Comparison of ENCODE assay signal across 11 cellular contexts in genomic region chr14:49997991-49998390, GRCh38.
DNase-seq lines count a peak whose midpoint lies in the region; ATAC-seq, FAIRE-seq and TF ChIP-seq lines count a peak whose summit lies in the region.
"Had no signal": no experiment of that assay in that cellular context is flagged by ENCODE, and none has a peak within 500 bp of the region (broad histone marks: within the 10 kb centered on the region; RNA-seq: fewer than 3 reads in every experiment).

No MANE protein-coding gene starts in this region.

- H3K4me1 ChIP-seq in neuronal stem cell (ENCODE audit: control insufficient read depth in 2 of 2, insufficient read depth in 1 of 2, low read depth in 1 of 2, low read length in 2 of 2) (peaks cover 6 to 10% of the 10 kb centered on the region in 2 donors), pancreas (peaks cover 7 to 40% (median 15%) of the 10 kb centered on the region in 3 donors)

- H3K9me3 ChIP-seq in neuronal stem cell (replicated peaks in 1 of 2; ENCODE audit: control insufficient read depth in 2 of 2, insufficient read depth in 1 of 2, low read depth in 1 of 2, low read length in 2 of 2) (no peaks in the 10 kb centered on the region), pancreas (no peaks in the 10 kb centered on the region)

- H3K14ac ChIP-seq in neuronal stem cell (ENCODE audit: low read length), result peak overlapping the region; percentile 76

- H3K27ac Mint-ChIP-seq in CD14-positive monocyte (peak overlapping the region in 6 of 7 donors; percentile 32 to 99 (median 64)), HFFc6 (peak overlapping the region; percentile 93)
- peak overlapping the region; percentile 39 for H3K27ac Mint-ChIP-seq in activated T-helper 2 cell treated with anti-CD3 and anti-CD28 coated beads, Interferon-gamma antibody, Interleukin-2, Interleukin-4, amounts not matched to agents 10 μg/mL and 5 μg/mL and 100 μg/mL, durations not matched to agents 14 hours and 24 hours and 36 hours

- H3K27me3 Mint-ChIP-seq in CD14-positive monocyte (ENCODE audit: low read depth in 3 of 3), result peaks cover 1 to 6% (median 1%) of the 10 kb centered on the region in 3 donors
- H3K27me3 Mint-ChIP-seq in HFFc6 (ENCODE audit: insufficient read depth), result no peaks in the 10 kb centered on the region; the same call in none of the 2 replicates
- no peaks in the 10 kb centered on the region for H3K27me3 Mint-ChIP-seq in activated T-helper 2 cell treated with anti-CD3 and anti-CD28 coated beads, Interferon-gamma antibody, Interleukin-2, Interleukin-4, amounts not matched to agents 10 μg/mL and 5 μg/mL and 100 μg/mL, durations not matched to agents 14 hours and 24 hours and 36 hours (ENCODE audit: low read depth)

- H3K9me3 Mint-ChIP-seq in CD14-positive monocyte (no peaks in the 10 kb centered on the region), HFFc6 (no peaks in the 10 kb centered on the region)
- no peaks in the 10 kb centered on the region for H3K9me3 Mint-ChIP-seq in activated T-helper 2 cell treated with anti-CD3 and anti-CD28 coated beads, Interferon-gamma antibody, Interleukin-2, Interleukin-4, amounts not matched to agents 10 μg/mL and 5 μg/mL and 100 μg/mL, durations not matched to agents 14 hours and 24 hours and 36 hours
- H3K9me3 Mint-ChIP-seq: mesothelial cell of epicardium had no signal

- no peak overlapping the region for H2BK15ac ChIP-seq in neuronal stem cell (ENCODE audit: low read length)

- H2BK12ac ChIP-seq in neuronal stem cell (ENCODE audit: low read length), result no peak overlapping the region

- no peak overlapping the region for H2BK120ac ChIP-seq in neuronal stem cell (ENCODE audit: low read depth, low read length)

- H2BK5ac ChIP-seq in neuronal stem cell (ENCODE audit: low read length), result no peak overlapping the region

- no peak for TF ChIP-seq CTCF in CD14-positive monocyte (IDR thresholded peaks at IDR 0.05)
- TF ChIP-seq CTCF in HFFc6 (IDR thresholded peaks at IDR 0.05), result no peak
- TF ChIP-seq CTCF in pancreas (IDR thresholded peaks at IDR 0.05), result no peak

- H3K4me1 Mint-ChIP-seq in CD14-positive monocyte (peaks cover 46% of the 10 kb centered on the region), HFFc6 (ENCODE audit: low read depth) (peaks cover 77% of the 10 kb centered on the region)
- peaks cover 57% of the 10 kb centered on the region for H3K4me1 Mint-ChIP-seq in activated T-helper 2 cell treated with anti-CD3 and anti-CD28 coated beads, Interferon-gamma antibody, Interleukin-2, Interleukin-4, amounts not matched to agents 10 μg/mL and 5 μg/mL and 100 μg/mL, durations not matched to agents 14 hours and 24 hours and 36 hours (ENCODE audit: low read depth)

- peak overlapping the region; percentile 69 for H3K18ac ChIP-seq in neuronal stem cell (ENCODE audit: low read length)

- H3K36me3 Mint-ChIP-seq in CD14-positive monocyte (peaks cover 3 to 4% of the 10 kb centered on the region in 2 donors), HFFc6 (ENCODE audit: low read depth) (no peaks in the 10 kb centered on the region)
- H3K36me3 Mint-ChIP-seq in activated T-helper 2 cell treated with anti-CD3 and anti-CD28 coated beads, Interferon-gamma antibody, Interleukin-2, Interleukin-4, amounts not matched to agents 10 μg/mL and 5 μg/mL and 100 μg/mL, durations not matched to agents 14 hours and 24 hours and 36 hours (ENCODE audit: low read depth), result peaks cover 4% of the 10 kb centered on the region
- H3K36me3 Mint-ChIP-seq: mesothelial cell of epicardium had no signal

- ATAC-seq in pancreas (no peak), HG03571 (IDR thresholded peaks at IDR 0.05; ENCODE audit: unreplicated experiment) (no peak)
- ATAC-seq: SK-N-SH treated with all-trans-retinoic acid at 6 μM for 48 hours had no signal

- H3K79me1 ChIP-seq in neuronal stem cell (ENCODE audit: low read depth, low read length), result no peaks in the 10 kb centered on the region

- no peak for DNase-seq in CD14-positive monocyte (ENCODE audit: low spot score)
- DNase-seq in HFFc6, result no peak
- DNase-seq in activated T-helper 2 cell treated with anti-CD3 and anti-CD28 coated beads, Interferon-gamma antibody, Interleukin-2, Interleukin-4, amounts not matched to agents 10 μg/mL and 5 μg/mL and 100 μg/mL, durations not matched to agents 14 hours and 24 hours and 36 hours (ENCODE audit: low spot score), result no peak
- no peak for DNase-seq in neuronal stem cell (ENCODE audit: low spot score)
- DNase-seq in pancreas, result no peak
- DNase-seq in NCI-H774 (lab: John Stamatoyannopoulos, UW), result no peak
- DNase-seq in NCI-H2196 (lab: John Stamatoyannopoulos, UW; ENCODE audit: unreplicated experiment), result no peak
- DNase-seq: NCI-H146 had no signal

- H3K4me2 ChIP-seq in neuronal stem cell (ENCODE audit: insufficient read depth, low read length, poor library complexity, severe bottlenecking), result no peak overlapping the region

- whole genome bisulfite sequencing in neuronal stem cell (ENCODE audit: extremely low coverage in 2 of 2, insufficient read length in 2 of 2, insufficient replicate concordance in 1 of 2), 2 donors, result no CpG with 5 or more reads among the region's 4 CpGs
- WGBS in pancreas, 2 donors, result 91 to 93% methylated on average over 4 of the region's 4 CpGs

- FAIRE-seq in pancreas (lab: Jason Lieb, UNC), result no peak

- no peak overlapping the region for H3K4ac ChIP-seq in neuronal stem cell (ENCODE audit: low read length)

- H3K27ac ChIP-seq in neuronal stem cell (replicated peaks; ENCODE audit: low read length), result no peak overlapping the region
- H3K27ac ChIP-seq in pancreas, result no peak overlapping the region

- no peak overlapping the region for H3K23ac ChIP-seq in neuronal stem cell (ENCODE audit: low read depth, low read length, poor library complexity)

- H2AFZ ChIP-seq in neuronal stem cell (ENCODE audit: low read length), result no peak overlapping the region

- H3K36me3 ChIP-seq in neuronal stem cell (replicated peaks in 1 of 2; ENCODE audit: control insufficient read depth in 2 of 2, insufficient read depth in 2 of 2, low read length in 2 of 2) (no peaks in the 10 kb centered on the region), pancreas (no peaks in the 10 kb centered on the region)

- no peak overlapping the region for H4K91ac ChIP-seq in neuronal stem cell (ENCODE audit: low read depth, low read length, poor library complexity)

- no peak overlapping the region for H2AK5ac ChIP-seq in neuronal stem cell (ENCODE audit: low read depth, low read length)

- no peak overlapping the region for H4K8ac ChIP-seq in neuronal stem cell (ENCODE audit: low read depth, low read length)

- H3K4me3 ChIP-seq in neuronal stem cell (ENCODE audit: low read length in 2 of 2) (no peak overlapping the region), pancreas (no peak overlapping the region)

- intact Hi-C loops in CD14-positive monocyte (cut with micrococcal nuclease), result no loop called here
- intact Hi-C loops in activated T-helper 2 cell treated with anti-CD3 and anti-CD28 coated beads, Interferon-gamma antibody, Interleukin-2, Interleukin-4, amounts not matched to agents 10 μg/mL and 5 μg/mL and 100 μg/mL, durations not matched to agents 14 hours and 24 hours and 36 hours (cut with micrococcal nuclease), result loop anchor here (2.0 kb wide), 1 partner anchor 51 kb away; no protein-coding TSS in a partner anchor
- intact Hi-C loops in pancreas (cut with DNase I), result no loop called here

- H3K9ac ChIP-seq in neuronal stem cell (ENCODE audit: low read depth, low read length, poor library complexity), result no peak overlapping the region

- H3K27me3 ChIP-seq in neuronal stem cell (ENCODE audit: control insufficient read depth in 3 of 3, insufficient read depth in 3 of 3, low read depth in 1 of 3, low read length in 3 of 3), result peaks cover 0 to 55% (median 22%) of the 10 kb centered on the region in 3 experiments
- no peaks in the 10 kb centered on the region for H3K27me3 ChIP-seq in pancreas

- no peak overlapping the region for H3K4me3 Mint-ChIP-seq in CD14-positive monocyte
- H3K4me3 Mint-ChIP-seq in HFFc6, result no peak overlapping the region
- H3K4me3 Mint-ChIP-seq in activated T-helper 2 cell treated with anti-CD3 and anti-CD28 coated beads, Interferon-gamma antibody, Interleukin-2, Interleukin-4, amounts not matched to agents 10 μg/mL and 5 μg/mL and 100 μg/mL, durations not matched to agents 14 hours and 24 hours and 36 hours (ENCODE audit: low read depth), result no peak overlapping the region
- H3K4me3 Mint-ChIP-seq: mesothelial cell of epicardium had no signal

Comparison
In these comparisons a context has a peak if more than half of its experiments do, and no peak if none do; other contexts are left out.
1. H3K27ac Mint-ChIP-seq: peak in every context shown above with its lines; median percentile 93 in HFFc6; 64 in CD14-positive monocyte; 39 in activated T-helper 2 cell treated with anti-CD3 and anti-CD28 coated beads, Interferon-gamma antibody, Interleukin-2, Interleukin-4, amounts not matched to agents 10 μg/mL and 5 μg/mL and 100 μg/mL, durations not matched to agents 14 hours and 24 hours and 36 hours.